Comparison of ENCODE assay signal across 1 cellular context in the genomic region with DNA sequence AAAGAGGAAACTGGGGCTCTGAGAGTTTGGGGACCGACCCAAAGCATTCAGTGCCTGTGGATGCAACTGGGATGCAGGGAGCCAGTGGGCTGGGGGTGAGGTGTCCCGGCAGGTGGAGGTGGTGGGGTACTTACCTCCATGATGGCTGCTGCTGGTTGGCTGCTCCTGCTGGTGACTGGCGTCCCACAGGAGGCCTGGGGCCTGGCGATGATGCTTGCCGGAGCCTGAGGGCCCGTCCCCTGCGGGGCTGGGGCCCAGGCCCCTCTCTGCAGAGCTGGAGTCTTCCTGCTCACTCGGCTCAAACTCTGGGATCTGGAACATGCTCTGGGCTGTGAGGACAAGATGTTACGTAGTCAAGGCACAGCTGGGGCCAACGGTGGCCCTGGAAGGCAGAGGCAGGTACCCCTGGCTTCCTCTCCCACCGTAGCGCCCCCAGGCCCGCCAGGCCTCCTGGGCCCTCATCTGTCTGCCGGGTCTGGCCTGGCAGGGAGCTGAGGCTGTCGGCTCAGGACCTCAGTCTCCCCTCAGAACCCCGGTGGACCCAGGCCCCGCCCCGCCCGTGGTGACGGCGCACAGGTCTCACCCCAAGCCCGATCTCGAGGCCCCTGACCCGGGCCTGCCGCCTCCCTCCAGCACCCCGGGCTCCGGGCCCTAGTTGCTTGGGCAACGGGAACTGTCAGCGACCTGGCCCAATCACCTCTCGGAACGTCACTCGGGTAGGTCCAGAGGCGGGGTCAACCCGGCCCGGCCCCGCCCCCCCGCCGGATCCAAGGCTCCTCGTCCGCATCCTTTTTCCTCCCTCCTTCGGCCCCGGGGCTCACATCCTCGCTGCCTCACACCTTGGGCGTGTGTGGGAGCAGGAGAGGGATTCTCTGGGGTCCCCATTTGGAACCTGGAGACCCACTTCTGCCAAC.
TF ChIP-seq lines count a peak whose summit lies in the region.

A gene (minus strand): TSS at position 618 of the 914 bp plus-strand sequence. CDS start 297 bp downstream, at position 321.

TF ChIP-seq in K562, 482 proteins besides CTCF, POLR2A, EP300 and RAD21 (continued from another document):
- peak; percentile 51 to 58; a peak in 3 of 4 replicates for TF ChIP-seq MAZ (CRISPR knock-in tag; conservative IDR thresholded peaks at IDR 0.05 in 1 of 2, IDR thresholded peaks at IDR 0.05 in 1 of 2)
- TF ChIP-seq ZNF717 (CRISPR knock-in tag; IDR thresholded peaks at IDR 0.05), result no peak
- TF ChIP-seq NFIX (CRISPR knock-in tag; IDR thresholded peaks at IDR 0.05; ENCODE audit: low read depth), result no peak
- 0 out of 2 replicates have a peak, but pooled peaks have one; percentile 12 for TF ChIP-seq CC2D1A (IDR thresholded peaks at IDR 0.05)
- TF ChIP-seq, protein P1, sequence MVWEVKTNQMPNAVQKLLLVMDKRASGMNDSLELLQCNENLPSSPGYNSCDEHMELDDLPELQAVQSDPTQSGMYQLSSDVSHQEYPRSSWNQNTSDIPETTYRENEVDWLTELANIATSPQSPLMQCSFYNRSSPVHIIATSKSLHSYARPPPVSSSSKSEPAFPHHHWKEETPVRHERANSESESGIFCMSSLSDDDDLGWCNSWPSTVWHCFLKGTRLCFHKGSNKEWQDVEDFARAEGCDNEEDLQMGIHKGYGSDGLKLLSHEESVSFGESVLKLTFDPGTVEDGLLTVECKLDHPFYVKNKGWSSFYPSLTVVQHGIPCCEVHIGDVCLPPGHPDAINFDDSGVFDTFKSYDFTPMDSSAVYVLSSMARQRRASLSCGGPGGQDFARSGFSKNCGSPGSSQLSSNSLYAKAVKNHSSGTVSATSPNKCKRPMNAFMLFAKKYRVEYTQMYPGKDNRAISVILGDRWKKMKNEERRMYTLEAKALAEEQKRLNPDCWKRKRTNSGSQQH (CRISPR knock-in tag; IDR thresholded peaks at IDR 0.05), result no peak
- peak; percentile 75 for TF ChIP-seq GABPB1 (CRISPR knock-in tag; IDR thresholded peaks at IDR 0.05)
- TF ChIP-seq CREM (IDR thresholded peaks at IDR 0.05; ENCODE audit: low read depth), result peak; percentile 93
- TF ChIP-seq, protein P2, sequence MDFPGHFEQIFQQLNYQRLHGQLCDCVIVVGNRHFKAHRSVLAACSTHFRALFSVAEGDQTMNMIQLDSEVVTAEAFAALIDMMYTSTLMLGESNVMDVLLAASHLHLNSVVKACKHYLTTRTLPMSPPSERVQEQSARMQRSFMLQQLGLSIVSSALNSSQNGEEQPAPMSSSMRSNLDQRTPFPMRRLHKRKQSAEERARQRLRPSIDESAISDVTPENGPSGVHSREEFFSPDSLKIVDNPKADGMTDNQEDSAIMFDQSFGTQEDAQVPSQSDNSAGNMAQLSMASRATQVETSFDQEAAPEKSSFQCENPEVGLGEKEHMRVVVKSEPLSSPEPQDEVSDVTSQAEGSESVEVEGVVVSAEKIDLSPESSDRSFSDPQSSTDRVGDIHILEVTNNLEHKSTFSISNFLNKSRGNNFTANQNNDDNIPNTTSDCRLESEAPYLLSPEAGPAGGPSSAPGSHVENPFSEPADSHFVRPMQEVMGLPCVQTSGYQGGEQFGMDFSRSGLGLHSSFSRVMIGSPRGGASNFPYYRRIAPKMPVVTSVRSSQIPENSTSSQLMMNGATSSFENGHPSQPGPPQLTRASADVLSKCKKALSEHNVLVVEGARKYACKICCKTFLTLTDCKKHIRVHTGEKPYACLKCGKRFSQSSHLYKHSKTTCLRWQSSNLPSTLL (IDR thresholded peaks at IDR 0.05), result no peak
- TF ChIP-seq ZNF780A (CRISPR knock-in tag; IDR thresholded peaks at IDR 0.05), result no peak
- TF ChIP-seq, protein P3, sequence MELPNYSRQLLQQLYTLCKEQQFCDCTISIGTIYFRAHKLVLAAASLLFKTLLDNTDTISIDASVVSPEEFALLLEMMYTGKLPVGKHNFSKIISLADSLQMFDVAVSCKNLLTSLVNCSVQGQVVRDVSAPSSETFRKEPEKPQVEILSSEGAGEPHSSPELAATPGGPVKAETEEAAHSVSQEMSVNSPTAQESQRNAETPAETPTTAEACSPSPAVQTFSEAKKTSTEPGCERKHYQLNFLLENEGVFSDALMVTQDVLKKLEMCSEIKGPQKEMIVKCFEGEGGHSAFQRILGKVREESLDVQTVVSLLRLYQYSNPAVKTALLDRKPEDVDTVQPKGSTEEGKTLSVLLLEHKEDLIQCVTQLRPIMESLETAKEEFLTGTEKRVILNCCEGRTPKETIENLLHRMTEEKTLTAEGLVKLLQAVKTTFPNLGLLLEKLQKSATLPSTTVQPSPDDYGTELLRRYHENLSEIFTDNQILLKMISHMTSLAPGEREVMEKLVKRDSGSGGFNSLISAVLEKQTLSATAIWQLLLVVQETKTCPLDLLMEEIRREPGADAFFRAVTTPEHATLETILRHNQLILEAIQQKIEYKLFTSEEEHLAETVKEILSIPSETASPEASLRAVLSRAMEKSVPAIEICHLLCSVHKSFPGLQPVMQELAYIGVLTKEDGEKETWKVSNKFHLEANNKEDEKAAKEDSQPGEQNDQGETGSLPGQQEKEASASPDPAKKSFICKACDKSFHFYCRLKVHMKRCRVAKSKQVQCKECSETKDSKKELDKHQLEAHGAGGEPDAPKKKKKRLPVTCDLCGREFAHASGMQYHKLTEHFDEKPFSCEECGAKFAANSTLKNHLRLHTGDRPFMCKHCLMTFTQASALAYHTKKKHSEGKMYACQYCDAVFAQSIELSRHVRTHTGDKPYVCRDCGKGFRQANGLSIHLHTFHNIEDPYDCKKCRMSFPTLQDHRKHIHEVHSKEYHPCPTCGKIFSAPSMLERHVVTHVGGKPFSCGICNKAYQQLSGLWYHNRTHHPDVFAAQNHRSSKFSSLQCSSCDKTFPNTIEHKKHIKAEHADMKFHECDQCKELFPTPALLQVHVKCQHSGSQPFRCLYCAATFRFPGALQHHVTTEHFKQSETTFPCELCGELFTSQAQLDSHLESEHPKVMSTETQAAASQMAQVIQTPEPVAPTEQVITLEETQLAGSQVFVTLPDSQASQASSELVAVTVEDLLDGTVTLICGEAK (IDR thresholded peaks at IDR 0.05), result peak; percentile 63
- TF ChIP-seq, protein P3 (CRISPR knock-in tag; IDR thresholded peaks at IDR 0.05), result no peak
- TF ChIP-seq, protein P4, sequence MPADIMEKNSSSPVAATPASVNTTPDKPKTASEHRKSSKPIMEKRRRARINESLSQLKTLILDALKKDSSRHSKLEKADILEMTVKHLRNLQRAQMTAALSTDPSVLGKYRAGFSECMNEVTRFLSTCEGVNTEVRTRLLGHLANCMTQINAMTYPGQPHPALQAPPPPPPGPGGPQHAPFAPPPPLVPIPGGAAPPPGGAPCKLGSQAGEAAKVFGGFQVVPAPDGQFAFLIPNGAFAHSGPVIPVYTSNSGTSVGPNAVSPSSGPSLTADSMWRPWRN (IDR thresholded peaks at IDR 0.05; ENCODE audit: low read depth), result no peak
- TF ChIP-seq ZNF75A (CRISPR knock-in tag; IDR thresholded peaks at IDR 0.05), result no peak
- TF ChIP-seq RBM17 (IDR thresholded peaks at IDR 0.05; ENCODE audit: borderline replicate concordance, low read depth, low read length), result no peak
- TF ChIP-seq TEAD1 (CRISPR knock-in tag; IDR thresholded peaks at IDR 0.05), result no peak
- TF ChIP-seq, protein P5, sequence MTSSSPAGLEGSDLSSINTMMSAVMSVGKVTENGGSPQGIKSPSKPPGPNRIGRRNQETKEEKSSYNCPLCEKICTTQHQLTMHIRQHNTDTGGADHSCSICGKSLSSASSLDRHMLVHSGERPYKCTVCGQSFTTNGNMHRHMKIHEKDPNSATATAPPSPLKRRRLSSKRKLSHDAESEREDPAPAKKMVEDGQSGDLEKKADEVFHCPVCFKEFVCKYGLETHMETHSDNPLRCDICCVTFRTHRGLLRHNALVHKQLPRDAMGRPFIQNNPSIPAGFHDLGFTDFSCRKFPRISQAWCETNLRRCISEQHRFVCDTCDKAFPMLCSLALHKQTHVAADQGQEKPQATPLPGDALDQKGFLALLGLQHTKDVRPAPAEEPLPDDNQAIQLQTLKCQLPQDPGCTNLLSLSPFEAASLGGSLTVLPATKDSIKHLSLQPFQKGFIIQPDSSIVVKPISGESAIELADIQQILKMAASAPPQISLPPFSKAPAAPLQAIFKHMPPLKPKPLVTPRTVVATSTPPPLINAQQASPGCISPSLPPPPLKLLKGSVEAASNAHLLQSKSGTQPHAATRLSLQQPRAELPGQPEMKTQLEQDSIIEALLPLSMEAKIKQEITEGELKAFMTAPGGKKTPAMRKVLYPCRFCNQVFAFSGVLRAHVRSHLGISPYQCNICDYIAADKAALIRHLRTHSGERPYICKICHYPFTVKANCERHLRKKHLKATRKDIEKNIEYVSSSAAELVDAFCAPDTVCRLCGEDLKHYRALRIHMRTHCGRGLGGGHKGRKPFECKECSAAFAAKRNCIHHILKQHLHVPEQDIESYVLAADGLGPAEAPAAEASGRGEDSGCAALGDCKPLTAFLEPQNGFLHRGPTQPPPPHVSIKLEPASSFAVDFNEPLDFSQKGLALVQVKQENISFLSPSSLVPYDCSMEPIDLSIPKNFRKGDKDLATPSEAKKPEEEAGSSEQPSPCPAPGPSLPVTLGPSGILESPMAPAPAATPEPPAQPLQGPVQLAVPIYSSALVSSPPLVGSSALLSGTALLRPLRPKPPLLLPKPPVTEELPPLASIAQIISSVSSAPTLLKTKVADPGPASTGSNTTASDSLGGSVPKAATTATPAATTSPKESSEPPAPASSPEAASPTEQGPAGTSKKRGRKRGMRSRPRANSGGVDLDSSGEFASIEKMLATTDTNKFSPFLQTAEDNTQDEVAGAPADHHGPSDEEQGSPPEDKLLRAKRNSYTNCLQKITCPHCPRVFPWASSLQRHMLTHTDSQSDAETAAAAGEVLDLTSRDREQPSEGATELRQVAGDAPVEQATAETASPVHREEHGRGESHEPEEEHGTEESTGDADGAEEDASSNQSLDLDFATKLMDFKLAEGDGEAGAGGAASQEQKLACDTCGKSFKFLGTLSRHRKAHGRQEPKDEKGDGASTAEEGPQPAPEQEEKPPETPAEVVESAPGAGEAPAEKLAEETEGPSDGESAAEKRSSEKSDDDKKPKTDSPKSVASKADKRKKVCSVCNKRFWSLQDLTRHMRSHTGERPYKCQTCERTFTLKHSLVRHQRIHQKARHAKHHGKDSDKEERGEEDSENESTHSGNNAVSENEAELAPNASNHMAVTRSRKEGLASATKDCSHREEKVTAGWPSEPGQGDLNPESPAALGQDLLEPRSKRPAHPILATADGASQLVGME (CRISPR knock-in tag; IDR thresholded peaks at IDR 0.05), result peak; percentile 66; the same call in 1 of the 2 replicates
- TF ChIP-seq KDM2B (CRISPR knock-in tag; IDR thresholded peaks at IDR 0.05), result no peak
- no peak for TF ChIP-seq NR4A1 (CRISPR knock-in tag; IDR thresholded peaks at IDR 0.05)
- TF ChIP-seq NR4A1 (tag; IDR thresholded peaks at IDR 0.05), result no peak
- peak; percentile 80 for TF ChIP-seq POLR2G (IDR thresholded peaks at IDR 0.05; ENCODE audit: low read depth, low read length)
- TF ChIP-seq POLR2B (IDR thresholded peaks at IDR 0.05; ENCODE audit: low read depth, partially characterized antibody), result peak; percentile 57
- TF ChIP-seq, protein P6, sequence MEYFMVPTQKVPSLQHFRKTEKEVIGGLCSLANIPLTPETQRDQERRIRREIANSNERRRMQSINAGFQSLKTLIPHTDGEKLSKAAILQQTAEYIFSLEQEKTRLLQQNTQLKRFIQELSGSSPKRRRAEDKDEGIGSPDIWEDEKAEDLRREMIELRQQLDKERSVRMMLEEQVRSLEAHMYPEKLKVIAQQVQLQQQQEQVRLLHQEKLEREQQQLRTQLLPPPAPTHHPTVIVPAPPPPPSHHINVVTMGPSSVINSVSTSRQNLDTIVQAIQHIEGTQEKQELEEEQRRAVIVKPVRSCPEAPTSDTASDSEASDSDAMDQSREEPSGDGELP (CRISPR knock-in tag; IDR thresholded peaks at IDR 0.05; ENCODE audit: borderline replicate concordance), result peak; percentile 48
- TF ChIP-seq SP1 (CRISPR knock-in tag; IDR thresholded peaks at IDR 0.05), result peak; percentile 81
- no peak for TF ChIP-seq ZC3H8 (IDR thresholded peaks at IDR 0.05)
- no peak for TF ChIP-seq HDGF (IDR thresholded peaks at IDR 0.05)
